ENCODE assay signal across 18 cellular contexts in genomic region chr11:105577645-105578044, GRCh38. TPM values are rescaled to one million over a fixed set of nuclear protein-coding genes. Genes with fewer than 3 reads are reported as not detected.
DNase-seq lines count a peak whose midpoint lies in the region; ATAC-seq and TF ChIP-seq lines count a peak whose summit lies in the region.
"Had no signal": no experiment of that assay in that cellular context is flagged by ENCODE, and none has a peak within 500 bp of the region (broad histone marks: within the 10 kb centered on the region; RNA-seq: fewer than 3 reads in every experiment).

No MANE protein-coding gene starts in this region.

- H3K4me3 ChIP-seq in A673 (ENCODE audit: low read depth, low read length, poor library complexity, severe bottlenecking) (no peak overlapping the region), neuronal stem cell (ENCODE audit: low read length in 2 of 2) (no peak overlapping the region)
- H3K4me3 ChIP-seq: GM12878 had no signal

- no peak overlapping the region for H3K27ac ChIP-seq in A673 (ENCODE audit: low read depth, low read length, poor library complexity, severe bottlenecking)
- H3K27ac ChIP-seq in neuronal stem cell (replicated peaks; ENCODE audit: low read length): no peak overlapping the region

- no peak overlapping the region for H2BK5ac ChIP-seq in neuronal stem cell (ENCODE audit: low read length)

- intact Hi-C loops in A673 (cut with micrococcal nuclease; ENCODE audit: unreplicated experiment): no loop called here

- no peak overlapping the region for H4K91ac ChIP-seq in neuronal stem cell (ENCODE audit: low read depth, low read length, poor library complexity)

- H3K9me3 Mint-ChIP-seq in activated T-cell treated with anti-CD3 and anti-CD28 coated beads, Interleukin-2, amount 50 U/mL, for 72 hours: no peaks in the 10 kb centered on the region
- H3K9me3 Mint-ChIP-seq: activated naive CD4-positive, alpha-beta T cell treated with anti-CD3 and anti-CD28 coated beads, Interleukin-2, amount 50 U/mL, for 72 hours; stimulated activated naive B cell treated with anti-CD40 and anti-IgM and Interleukin-4, amounts not matched to agents 10 μg/mL and 1 μg/mL and 100 μg/mL, for 72 hours had no signal

- DNase-seq in A673 (ENCODE audit: low spot score): peak; percentile 6
- DNase-seq in HT-29 (ENCODE audit: low spot score): peak; percentile 43
- no peak for DNase-seq in T-helper 17 cell
- peak; percentile 2 for DNase-seq in fibroblast of gingiva (ENCODE audit: low read depth)
- DNase-seq in neuronal stem cell (ENCODE audit: low spot score): no peak
- no peak for DNase-seq in activated T-cell treated with anti-CD3 and anti-CD28 coated beads, Interleukin-2, amount 50 U/mL, for 72 hours
- no peak for DNase-seq in NCI-H2196 (lab: John Stamatoyannopoulos, UW; ENCODE audit: unreplicated experiment)
- DNase-seq: activated CD8-positive, alpha-beta memory T cell treated with anti-CD3 and anti-CD28 coated beads, Interleukin-2, amount 10 ng/mL, durations not matched to agents 7 days and 5 days; DMS79; NCI-H446; RPMI8226; stimulated activated CD4-positive, alpha-beta T cell treated with anti-CD3 and anti-CD28 coated beads, Interleukin-4, amount 100 ng/mL, for 1 hour; stimulated activated naive B cell treated with anti-CD40 and anti-IgM and Interleukin-4, amounts not matched to agents 10 μg/mL and 1 μg/mL and 100 μg/mL, for 72 hours had no signal

- no peak overlapping the region for H3K4me3 Mint-ChIP-seq in T-helper 17 cell
- no peak overlapping the region for H3K4me3 Mint-ChIP-seq in activated T-cell treated with anti-CD3 and anti-CD28 coated beads, Interleukin-2, amount 50 U/mL, for 72 hours
- H3K4me3 Mint-ChIP-seq: activated CD8-positive, alpha-beta memory T cell treated with anti-CD3 and anti-CD28 coated beads, Interleukin-2, amount 10 ng/mL, durations not matched to agents 7 days and 5 days; stimulated activated naive B cell treated with anti-CD40 and anti-IgM and Interleukin-4, amounts not matched to agents 10 μg/mL and 1 μg/mL and 100 μg/mL, for 72 hours had no signal

- ATAC-seq in T-helper 17 cell (peak; percentile 28), GM19023 (IDR thresholded peaks at IDR 0.05; ENCODE audit: unreplicated experiment) (no peak)
- no peak for ATAC-seq in activated T-cell treated with anti-CD3 and anti-CD28 coated beads, Interleukin-2, amount 50 U/mL, for 72 hours (replicated peaks in 1 of 2)
- ATAC-seq: activated CD8-positive, alpha-beta memory T cell treated with anti-CD3 and anti-CD28 coated beads, Interleukin-2, amount 10 ng/mL, durations not matched to agents 7 days and 5 days; activated naive CD4-positive, alpha-beta T cell treated with anti-CD3 and anti-CD28 coated beads, Interleukin-2, amount 50 U/mL, for 72 hours; GM12878; stimulated activated naive B cell treated with anti-CD40 and anti-IgM and Interleukin-4, amounts not matched to agents 10 μg/mL and 1 μg/mL and 100 μg/mL, for 72 hours had no signal

- H4K8ac ChIP-seq in neuronal stem cell (ENCODE audit: low read depth, low read length): no peak overlapping the region

- H2BK12ac ChIP-seq in neuronal stem cell (ENCODE audit: low read length): no peak overlapping the region

- H2AFZ ChIP-seq in neuronal stem cell (ENCODE audit: low read length): no peak overlapping the region

- H3K4me1 Mint-ChIP-seq in T-helper 17 cell: peaks cover 2% of the 10 kb centered on the region
- no peaks in the 10 kb centered on the region for H3K4me1 Mint-ChIP-seq in activated T-cell treated with anti-CD3 and anti-CD28 coated beads, Interleukin-2, amount 50 U/mL, for 72 hours (ENCODE audit: low read depth)
- H3K4me1 Mint-ChIP-seq: activated CD8-positive, alpha-beta memory T cell treated with anti-CD3 and anti-CD28 coated beads, Interleukin-2, amount 10 ng/mL, durations not matched to agents 7 days and 5 days; stimulated activated naive B cell treated with anti-CD40 and anti-IgM and Interleukin-4, amounts not matched to agents 10 μg/mL and 1 μg/mL and 100 μg/mL, for 72 hours had no signal

- no peak overlapping the region for H3K9ac ChIP-seq in neuronal stem cell (ENCODE audit: low read depth, low read length, poor library complexity)

- H3K36me3 Mint-ChIP-seq in T-helper 17 cell (ENCODE audit: low read depth): no peaks in the 10 kb centered on the region
- H3K36me3 Mint-ChIP-seq in activated T-cell treated with anti-CD3 and anti-CD28 coated beads, Interleukin-2, amount 50 U/mL, for 72 hours (ENCODE audit: insufficient read depth in 2 of 2): no peaks in the 10 kb centered on the region
- H3K36me3 Mint-ChIP-seq: activated CD8-positive, alpha-beta memory T cell treated with anti-CD3 and anti-CD28 coated beads, Interleukin-2, amount 10 ng/mL, durations not matched to agents 7 days and 5 days; activated naive CD4-positive, alpha-beta T cell treated with anti-CD3 and anti-CD28 coated beads, Interleukin-2, amount 50 U/mL, for 72 hours; stimulated activated naive B cell treated with anti-CD40 and anti-IgM and Interleukin-4, amounts not matched to agents 10 μg/mL and 1 μg/mL and 100 μg/mL, for 72 hours had no signal

- no peak overlapping the region for H3K27ac Mint-ChIP-seq in T-helper 17 cell
- no peak overlapping the region for H3K27ac Mint-ChIP-seq in activated T-cell treated with anti-CD3 and anti-CD28 coated beads, Interleukin-2, amount 50 U/mL, for 72 hours
- H3K27ac Mint-ChIP-seq: activated CD8-positive, alpha-beta memory T cell treated with anti-CD3 and anti-CD28 coated beads, Interleukin-2, amount 10 ng/mL, durations not matched to agents 7 days and 5 days; activated naive CD4-positive, alpha-beta T cell treated with anti-CD3 and anti-CD28 coated beads, Interleukin-2, amount 50 U/mL, for 72 hours; stimulated activated naive B cell treated with anti-CD40 and anti-IgM and Interleukin-4, amounts not matched to agents 10 μg/mL and 1 μg/mL and 100 μg/mL, for 72 hours had no signal

- H2BK120ac ChIP-seq in neuronal stem cell (ENCODE audit: low read depth, low read length): no peak overlapping the region

- no peaks in the 10 kb centered on the region for H3K79me1 ChIP-seq in neuronal stem cell (ENCODE audit: low read depth, low read length)

- H3K36me3 ChIP-seq in A673 (ENCODE audit: insufficient read depth, low read length, poor library complexity, severe bottlenecking) (no peaks in the 10 kb centered on the region), neuronal stem cell (replicated peaks in 1 of 2; ENCODE audit: control insufficient read depth in 2 of 2, insufficient read depth in 2 of 2, low read length in 2 of 2) (no peaks in the 10 kb centered on the region)

- WGBS in neuronal stem cell (ENCODE audit: extremely low coverage in 2 of 2, insufficient read length in 2 of 2, insufficient replicate concordance in 1 of 2), 2 donors: no CpG with 5 or more reads among the region's 2 CpGs

- H2BK15ac ChIP-seq in neuronal stem cell (ENCODE audit: low read length): no peak overlapping the region

- H3K4ac ChIP-seq in neuronal stem cell (ENCODE audit: low read length): no peak overlapping the region

- CTCF ChIA-PET in A673 (lab: Charles Lee): no interaction called here

- H3K23ac ChIP-seq in neuronal stem cell (ENCODE audit: low read depth, low read length, poor library complexity): no peak overlapping the region

- H3K27me3 Mint-ChIP-seq in T-helper 17 cell: no peaks in the 10 kb centered on the region
- H3K27me3 Mint-ChIP-seq in activated T-cell treated with anti-CD3 and anti-CD28 coated beads, Interleukin-2, amount 50 U/mL, for 72 hours (ENCODE audit: low read depth): no peaks in the 10 kb centered on the region
- H3K27me3 Mint-ChIP-seq: activated CD8-positive, alpha-beta memory T cell treated with anti-CD3 and anti-CD28 coated beads, Interleukin-2, amount 10 ng/mL, durations not matched to agents 7 days and 5 days; stimulated activated naive B cell treated with anti-CD40 and anti-IgM and Interleukin-4, amounts not matched to agents 10 μg/mL and 1 μg/mL and 100 μg/mL, for 72 hours had no signal

- POLR2A ChIA-PET in A673 (lab: Charles Lee; ENCODE audit: low non-redundant PET): no interaction called here

- TF ChIP-seq CTCF in A673 (conservative IDR thresholded peaks at IDR 0.05; ENCODE audit: low read depth, low read length): no peak

- no TSS peak for BruUV-seq in A673 (replicated peaks; lab: Mats Ljungman, UMichigan)

- H3K4me1 ChIP-seq in A673 (ENCODE audit: insufficient read depth, low read length, poor library complexity, severe bottlenecking) (no peaks in the 10 kb centered on the region), neuronal stem cell (ENCODE audit: control insufficient read depth in 2 of 2, insufficient read depth in 1 of 2, low read depth in 1 of 2, low read length in 2 of 2) (no peaks in the 10 kb centered on the region)

- H3K14ac ChIP-seq in neuronal stem cell (ENCODE audit: low read length): no peak overlapping the region

- H3K18ac ChIP-seq in neuronal stem cell (ENCODE audit: low read length): no peak overlapping the region

- no peak overlapping the region for H2AK5ac ChIP-seq in neuronal stem cell (ENCODE audit: low read depth, low read length)

- no peaks in the 10 kb centered on the region for H3K27me3 ChIP-seq in A673 (replicated peaks; ENCODE audit: insufficient read depth, low read depth, low read length, poor library complexity)
- no peaks in the 10 kb centered on the region for H3K27me3 ChIP-seq in neuronal stem cell (ENCODE audit: control insufficient read depth in 3 of 3, insufficient read depth in 3 of 3, low read depth in 1 of 3, low read length in 3 of 3)

- no peaks in the 10 kb centered on the region for H3K9me3 ChIP-seq in A673 (ENCODE audit: low read depth, low read length, poor library complexity, severe bottlenecking)
- H3K9me3 ChIP-seq in T-helper 17 cell (ENCODE audit: control insufficient read depth, low read length, poor library complexity, severe bottlenecking): no peaks in the 10 kb centered on the region
- H3K9me3 ChIP-seq in neuronal stem cell (replicated peaks in 1 of 2; ENCODE audit: control insufficient read depth in 2 of 2, insufficient read depth in 1 of 2, low read depth in 1 of 2, low read length in 2 of 2): no peaks in the 10 kb centered on the region

- no peak overlapping the region for H3K4me2 ChIP-seq in neuronal stem cell (ENCODE audit: insufficient read depth, low read length, poor library complexity, severe bottlenecking)

RNA-seq across cellular contexts. Expression of gene GRIA4, which starts 32.2 kb away (rescaled TPM):
- total RNA-seq in A673 (2021) (not detected in 2 replicates), T-helper 17 cell (not detected)
- not detected in 2 replicates for total RNA-seq in HT-29 (2014; rRNA removed; shearing (Covaris generic))
- polyA plus RNA-seq in neuronal stem cell (2013, experiment 1 of 2): 4.1 TPM
- 3.6 TPM for polyA plus RNA-seq in neuronal stem cell (2013, experiment 2 of 2)
- not detected for total RNA-seq in activated T-cell treated with anti-CD3 and anti-CD28 coated beads, Interleukin-2, amount 50 U/mL, for 72 hours
- total RNA-seq: activated CD8-positive, alpha-beta memory T cell treated with anti-CD3 and anti-CD28 coated beads, Interleukin-2, amount 10 ng/mL, durations not matched to agents 7 days and 5 days; activated naive CD4-positive, alpha-beta T cell treated with anti-CD3 and anti-CD28 coated beads, Interleukin-2, amount 50 U/mL, for 72 hours; glomerular endothelial cell; GM12878 had no signal
- polyA plus RNA-seq: keratinocyte had no signal

Comparison
In these comparisons a context has a peak if more than half of its experiments do, and no peak if none do; other contexts are left out.
1. DNase-seq: peak in A673 (single experiment), HT-29 (single experiment) and fibroblast of gingiva (single experiment); none in T-helper 17 cell (0 of 3), neuronal stem cell (single experiment), activated T-cell treated with anti-CD3 and anti-CD28 coated beads, Interleukin-2, amount 50 U/mL, for 72 hours (0 of 2) and NCI-H2196 (single experiment).